Comparison of ENCODE assay signal across 8 cellular contexts in the genomic region with DNA sequence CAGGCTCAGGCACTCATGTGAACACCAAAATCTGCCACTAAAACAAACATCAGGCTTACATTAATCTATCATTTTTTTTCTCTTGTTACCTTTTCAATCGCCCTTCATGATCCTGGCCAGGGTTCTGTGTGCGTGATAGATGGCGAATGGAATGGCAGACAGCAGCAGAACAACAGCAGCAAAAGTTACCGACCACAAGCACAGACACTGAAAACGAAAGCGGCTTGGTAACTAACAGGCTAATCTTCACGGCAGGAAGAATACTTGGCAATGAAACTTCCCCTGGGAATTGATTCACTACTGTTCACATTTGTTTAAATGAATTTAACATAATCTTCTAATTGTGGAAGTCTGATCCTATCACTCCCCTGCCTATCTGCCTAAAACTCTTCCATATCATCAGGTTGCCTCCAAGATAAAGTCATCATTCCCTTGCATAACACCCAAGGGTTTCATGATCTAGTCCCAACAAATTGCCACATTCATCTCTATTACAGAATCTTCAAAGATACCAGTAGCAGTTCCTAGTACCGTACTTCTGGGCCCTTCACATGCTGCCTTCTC. TPM values are rescaled to one million over a fixed set of nuclear protein-coding genes. Genes with fewer than 3 reads are reported as not detected.
DNase-seq lines count a peak whose midpoint lies in the region; ATAC-seq and TF ChIP-seq lines count a peak whose summit lies in the region.

No MANE protein-coding gene starts in this region.

- DNase-seq in ACHN (peak; percentile 68), OCI-M1 (lab: John Stamatoyannopoulos, UW) (peak; percentile 92), esophagus squamous epithelium (lab: John Stamatoyannopoulos, UW) (no peak), ovary (peak in 1 of 5 donors; percentile 28), cortex of kidney (lab: John Stamatoyannopoulos, UW) (no peak), middle frontal gyrus (ENCODE audit: extremely low spot score, low spot score) (no peak)

- TF ChIP-seq EP300 in ovary (IDR thresholded peaks at IDR 0.05) = no peak

- intact Hi-C loops in esophagus squamous epithelium (cut with DNase I) (no loop called here), ovary (cut with DNase I) (no loop called here)

- no peak for TF ChIP-seq CTCF in esophagus squamous epithelium (IDR thresholded peaks at IDR 0.05)
- no peak for TF ChIP-seq CTCF in ovary (IDR thresholded peaks at IDR 0.05)

- H3K36me3 ChIP-seq in esophagus squamous epithelium (no peaks in the 10 kb centered on the region), ovary (no peaks in the 10 kb centered on the region)

- H3K4me1 ChIP-seq in esophagus squamous epithelium = peaks cover 0 to 30% (median 15%) of the 10 kb centered on the region in 3 donors
- peaks cover 7% of the 10 kb centered on the region for H3K4me1 ChIP-seq in ovary (ENCODE audit: insufficient read depth)

- H3K4me3 ChIP-seq in esophagus squamous epithelium (peak overlapping the region; percentile 31 to 62 (median 47)), ovary (peak overlapping the region; percentile 27)

- 11 to 14% methylated on average over 7 to 8 of the region's 8 CpGs for WGBS in esophagus squamous epithelium, 2 donors
- WGBS in ovary, 3 donors = 21 to 31% (median 25%) methylated on average over 8 of the region's 8 CpGs

- TF ChIP-seq POLR2A in esophagus squamous epithelium (IDR thresholded peaks at IDR 0.05) (no peak), ovary (IDR thresholded peaks at IDR 0.05) (no peak)

- no peaks in the 10 kb centered on the region for H3K27me3 ChIP-seq in esophagus squamous epithelium
- no peaks in the 10 kb centered on the region for H3K27me3 ChIP-seq in ovary

- ATAC-seq in GM21786 (IDR thresholded peaks at IDR 0.05; ENCODE audit: unreplicated experiment) (peak; percentile 51), HG02852 (IDR thresholded peaks at IDR 0.05; ENCODE audit: unreplicated experiment) (no peak)

- H3K27ac ChIP-seq in esophagus squamous epithelium (peak overlapping the region; percentile 69 to 86 (median 84)), ovary (no peak overlapping the region)

- H3K9me3 ChIP-seq in esophagus squamous epithelium (no peaks in the 10 kb centered on the region), ovary (no peaks in the 10 kb centered on the region)

- in situ Hi-C loops in ACHN (cut with HindIII; ENCODE audit: low pct_ligation_motif_present, low pct_unique_long_range_greater_than_20kb, low sequenced_read_pairs) = no loop called here

RNA-seq across cellular contexts. Expression of gene PTPRK, which starts 28.7 kb away (rescaled TPM):
- total RNA-seq in esophagus squamous epithelium = 10 to 100 TPM; 10.3 to 36.0 (median 20.5) TPM
- 10 to 100 TPM; 39.9 to 50.7 (median 45.7) TPM for total RNA-seq in ovary
- polyA plus RNA-seq in ovary = 10 to 100 TPM; 24.0 to 31.1 TPM

Comparison
In these comparisons a context has a peak if more than half of its experiments do, and no peak if none do; other contexts are left out.
1. DNase-seq: peak in ACHN (single experiment) and OCI-M1 (single experiment); none in esophagus squamous epithelium (single experiment), cortex of kidney (single experiment) and middle frontal gyrus (single experiment).
2. H3K27ac ChIP-seq: peak in esophagus squamous epithelium (4 of 4); none in ovary (0 of 2).